Comparison of ENCODE assay signal across 8 cellular contexts in genomic region chr1:185156854-185157598, GRCh38. TPM values are rescaled to one million over a fixed set of nuclear protein-coding genes. Genes with fewer than 3 reads are reported as not detected.
A peak's percentile ranks its signal among the peaks of the same experiment; 100 is the strongest.
DNase-seq lines count a peak whose midpoint lies in the region; ATAC-seq and TF ChIP-seq lines count a peak whose summit lies in the region.

Gene SWT1 (plus strand): TSS chr1:185157167. CDS start chr1:185160842, 3,675 bp downstream.
Gene TRMT1L (minus strand): TSS chr1:185156953. CDS start chr1:185156712, 241 bp downstream.

- peak within 1 kb of the TSS; percentile 92 for H2AFZ ChIP-seq in DND-41 (ENCODE audit: low read depth, low read length)
- H2AFZ ChIP-seq in GM23248, result peak within 1 kb of the TSS; percentile 98

- no peaks in the 10 kb centered on the region for H3K27me3 Mint-ChIP-seq in activated T-helper 2 cell treated with anti-CD3 and anti-CD28 coated beads, Interferon-gamma antibody, Interleukin-2, Interleukin-4, amounts not matched to agents 10 μg/mL and 5 μg/mL and 100 μg/mL, durations not matched to agents 14 hours and 24 hours and 36 hours (ENCODE audit: low read depth)
- H3K27me3 Mint-ChIP-seq in naive thymus-derived CD8-positive, alpha-beta T cell, result no peaks in the 10 kb centered on the region

- H3K9ac ChIP-seq in DND-41 (ENCODE audit: low read depth, low read length) (peak within 1 kb of the TSS; percentile 76), GM23248 (peak within 1 kb of the TSS; percentile 96)

- peaks cover 18% of the 10 kb centered on the region for H3K79me2 ChIP-seq in DND-41 (ENCODE audit: insufficient read depth, low read length)
- peaks cover 50% of the 10 kb centered on the region for H3K79me2 ChIP-seq in GM23248 (ENCODE audit: insufficient read depth)

- no peaks in the 10 kb centered on the region for H4K20me1 ChIP-seq in DND-41 (ENCODE audit: insufficient read depth, low read length)
- H4K20me1 ChIP-seq in GM23248 (ENCODE audit: insufficient read depth), result no peaks in the 10 kb centered on the region

- no peak for TF ChIP-seq CTCF in DND-41 (IDR thresholded peaks at IDR 0.05; ENCODE audit: borderline replicate concordance, extremely low read depth, low read length, poor library complexity, severe bottlenecking)
- no peak for TF ChIP-seq CTCF in fibroblast of mammary gland (conservative IDR thresholded peaks at IDR 0.05; ENCODE audit: control insufficient read depth, insufficient read depth, low read depth, low read length)

- H3K36me3 ChIP-seq in DND-41 (ENCODE audit: insufficient read depth, low read length) (no peaks in the 10 kb centered on the region; the same call in 1 of the 2 replicates), GM23248 (ENCODE audit: low read depth) (no peaks in the 10 kb centered on the region)

- peaks cover 27% of the 10 kb centered on the region for H3K4me1 ChIP-seq in DND-41 (ENCODE audit: insufficient read depth, low read length)
- peaks cover 22% of the 10 kb centered on the region for H3K4me1 ChIP-seq in GM23248 (ENCODE audit: insufficient read depth)

- peaks cover 8% of the 10 kb centered on the region for H3K36me3 Mint-ChIP-seq in activated T-helper 2 cell treated with anti-CD3 and anti-CD28 coated beads, Interferon-gamma antibody, Interleukin-2, Interleukin-4, amounts not matched to agents 10 μg/mL and 5 μg/mL and 100 μg/mL, durations not matched to agents 14 hours and 24 hours and 36 hours (ENCODE audit: low read depth)
- peaks cover 0 to 4% (median 0%) of the 10 kb centered on the region in 3 donors for H3K36me3 Mint-ChIP-seq in naive thymus-derived CD8-positive, alpha-beta T cell

- H3K4me3 Mint-ChIP-seq in activated T-helper 2 cell treated with anti-CD3 and anti-CD28 coated beads, Interferon-gamma antibody, Interleukin-2, Interleukin-4, amounts not matched to agents 10 μg/mL and 5 μg/mL and 100 μg/mL, durations not matched to agents 14 hours and 24 hours and 36 hours (ENCODE audit: low read depth), result peak within 1 kb of the TSS; percentile 95
- H3K4me3 Mint-ChIP-seq in naive thymus-derived CD8-positive, alpha-beta T cell, result peak within 1 kb of the TSS; percentile 90 to 99 (median 98)

- DNase-seq in DND-41 (peak; percentile 99), GM23248 (peak; percentile 100), Kasumi-1 (lab: John Stamatoyannopoulos, UW) (peak; percentile 99 to 100), RPMI7951 (ENCODE audit: low read depth) (peak; percentile 99), fibroblast of mammary gland (ENCODE audit: low read depth) (peak; percentile 98)
- DNase-seq in activated T-helper 2 cell treated with anti-CD3 and anti-CD28 coated beads, Interferon-gamma antibody, Interleukin-2, Interleukin-4, amounts not matched to agents 10 μg/mL and 5 μg/mL and 100 μg/mL, durations not matched to agents 14 hours and 24 hours and 36 hours (ENCODE audit: low spot score), result peak; percentile 98
- peak; percentile 90 to 99 (median 97) for DNase-seq in naive thymus-derived CD8-positive, alpha-beta T cell
- DNase-seq in stimulated activated naive CD4-positive, alpha-beta T cell (lab: John Stamatoyannopoulos, UW), result peak; percentile 95 to 98 (median 96)

- POLR2A ChIA-PET in naive thymus-derived CD8-positive, alpha-beta T cell (lab: Charles Lee), result interaction anchor here (0.5 to 4.0 kb wide), 11 partner anchors 9 to 1218 kb away, joined by 3 to 39 read pairs (median 4); partner anchors contain the start of genes EDEM3, IVNS1ABP, ODR4 and RNF2

- ATAC-seq in DND-41 (ENCODE audit: insufficient read depth, low read depth), result peak; percentile 93
- ATAC-seq in naive thymus-derived CD8-positive, alpha-beta T cell, result peak; percentile 88 to 91

- H3K27ac Mint-ChIP-seq in activated T-helper 2 cell treated with anti-CD3 and anti-CD28 coated beads, Interferon-gamma antibody, Interleukin-2, Interleukin-4, amounts not matched to agents 10 μg/mL and 5 μg/mL and 100 μg/mL, durations not matched to agents 14 hours and 24 hours and 36 hours, result peak within 1 kb of the TSS; percentile 95
- peak within 1 kb of the TSS; percentile 94 to 99 (median 98) for H3K27ac Mint-ChIP-seq in naive thymus-derived CD8-positive, alpha-beta T cell

- no peaks in the 10 kb centered on the region for H3K9me3 Mint-ChIP-seq in activated T-helper 2 cell treated with anti-CD3 and anti-CD28 coated beads, Interferon-gamma antibody, Interleukin-2, Interleukin-4, amounts not matched to agents 10 μg/mL and 5 μg/mL and 100 μg/mL, durations not matched to agents 14 hours and 24 hours and 36 hours
- no peaks in the 10 kb centered on the region for H3K9me3 Mint-ChIP-seq in naive thymus-derived CD8-positive, alpha-beta T cell

- H3K4me3 ChIP-seq in DND-41 (ENCODE audit: low read depth in 1 of 2, low read length in 2 of 2), result peak within 1 kb of the TSS; percentile 80 to 86
- H3K4me3 ChIP-seq in GM23248, result peak within 1 kb of the TSS; percentile 89
- peak within 1 kb of the TSS; percentile 97 for H3K4me3 ChIP-seq in fibroblast of mammary gland (ENCODE audit: control insufficient read depth, low read depth, low read length)

- H3K27me3 ChIP-seq in DND-41 (ENCODE audit: insufficient read depth, low read length, poor library complexity) (no peaks in the 10 kb centered on the region), GM23248 (replicated peaks; ENCODE audit: insufficient read depth) (no peaks in the 10 kb centered on the region)

- H3K9me3 ChIP-seq in DND-41 (ENCODE audit: insufficient read depth, low read length, severe bottlenecking) (no peaks in the 10 kb centered on the region), GM23248 (ENCODE audit: low read depth) (no peaks in the 10 kb centered on the region)

- no peaks in the 10 kb centered on the region for H3K9me2 ChIP-seq in GM23248 (ENCODE audit: insufficient read depth)

- peaks cover 8% of the 10 kb centered on the region for H3F3A ChIP-seq in GM23248 (ENCODE audit: insufficient read depth)

- peak within 1 kb of the TSS; percentile 79 for H3K27ac ChIP-seq in DND-41 (ENCODE audit: low read length)
- peak within 1 kb of the TSS; percentile 96 for H3K27ac ChIP-seq in GM23248

- 1% methylated on average over 48 to 51 of the region's 63 CpGs for WGBS in GM23248 (ENCODE audit: low coverage in 1 of 2, low lambda C conversion rate in 2 of 2, missing lambda C conversion rate in 2 of 2), 2 experiments

- in situ Hi-C loops in GM23248 (cut with MboI), result loop anchor here (25.0 kb wide), 1 partner anchor 345 kb away; no protein-coding TSS in a partner anchor

- peaks cover 52% of the 10 kb centered on the region for H3K4me1 Mint-ChIP-seq in activated T-helper 2 cell treated with anti-CD3 and anti-CD28 coated beads, Interferon-gamma antibody, Interleukin-2, Interleukin-4, amounts not matched to agents 10 μg/mL and 5 μg/mL and 100 μg/mL, durations not matched to agents 14 hours and 24 hours and 36 hours (ENCODE audit: low read depth)
- H3K4me1 Mint-ChIP-seq in naive thymus-derived CD8-positive, alpha-beta T cell, result peaks cover 23 to 53% (median 43%) of the 10 kb centered on the region in 4 donors

- peak within 1 kb of the TSS; percentile 85 for H3K4me2 ChIP-seq in DND-41 (ENCODE audit: insufficient read depth, low read length)
- H3K4me2 ChIP-seq in GM23248 (ENCODE audit: unreplicated experiment), result peak within 1 kb of the TSS; percentile 98

- intact Hi-C loops in activated T-helper 2 cell treated with anti-CD3 and anti-CD28 coated beads, Interferon-gamma antibody, Interleukin-2, Interleukin-4, amounts not matched to agents 10 μg/mL and 5 μg/mL and 100 μg/mL, durations not matched to agents 14 hours and 24 hours and 36 hours (cut with micrococcal nuclease), result loop anchor here (1.0 to 5.0 kb wide), 14 partner anchors 13 to 1686 kb away; partner anchors contain the start of genes EDEM3, IVNS1ABP, ODR4 and TPR

RNA-seq across cellular contexts. Expression of gene SWT1, which starts in this region (rescaled TPM):
- 1.0 and 2.8 TPM in 2 replicates for total RNA-seq in GM23248 (2014; rRNA removed; shearing (Covaris generic))
- polyA plus RNA-seq in GM23248 (2016; fragmentation: Nextera tagmentation; extraction: Ambion mirVana), result 1.6 and 2.8 TPM in 2 replicates
- 3.4 and 4.7 TPM in 2 replicates for total RNA-seq in RPMI7951 (2014; rRNA removed; shearing (Covaris generic))
- total RNA-seq in activated T-helper 2 cell treated with anti-CD3 and anti-CD28 coated beads, Interferon-gamma antibody, Interleukin-2, Interleukin-4, amounts not matched to agents 10 μg/mL and 5 μg/mL and 100 μg/mL, durations not matched to agents 14 hours and 24 hours and 36 hours, result 2.1 and 2.7 TPM in 2 replicates
- 10 to 100 TPM in 1 of 2 experiments, 1 to 10 TPM in 1; 9.5 to 10.4 TPM for total RNA-seq in naive thymus-derived CD8-positive, alpha-beta T cell
- 1 to 10 TPM; 3.3 to 6.5 (median 4.2) TPM for polyA plus RNA-seq in naive thymus-derived CD8-positive, alpha-beta T cell

RNA-seq across cellular contexts. Expression of gene TRMT1L, which starts in this region (rescaled TPM):
- total RNA-seq in GM23248 (2014; rRNA removed; shearing (Covaris generic)), result 5.1 and 13.2 TPM in 2 replicates
- polyA plus RNA-seq in GM23248 (2016; fragmentation: Nextera tagmentation; extraction: Ambion mirVana), result 9.2 and 9.8 TPM in 2 replicates
- 19.2 and 20.4 TPM in 2 replicates for total RNA-seq in RPMI7951 (2014; rRNA removed; shearing (Covaris generic))
- total RNA-seq in activated T-helper 2 cell treated with anti-CD3 and anti-CD28 coated beads, Interferon-gamma antibody, Interleukin-2, Interleukin-4, amounts not matched to agents 10 μg/mL and 5 μg/mL and 100 μg/mL, durations not matched to agents 14 hours and 24 hours and 36 hours, result 25.9 and 28.7 TPM in 2 replicates
- total RNA-seq in naive thymus-derived CD8-positive, alpha-beta T cell, result 10 to 100 TPM; 20.9 to 26.8 TPM
- polyA plus RNA-seq in naive thymus-derived CD8-positive, alpha-beta T cell, result 10 to 100 TPM; 10.8 to 17.4 (median 14.1) TPM

Comparison
In these comparisons a context has a peak if more than half of its experiments do, and no peak if none do; other contexts are left out.
1. Peak in every context shown above with its lines: DNase-seq, ATAC-seq, H3K4me3 ChIP-seq and H3K27ac ChIP-seq.